8 cellular contexts compared by ENCODE assay signal in genomic region chr2:209423562-209424541, GRCh38. TPM values are rescaled to one million over a fixed set of nuclear protein-coding genes. Genes with fewer than 3 reads are reported as not detected.
DNase-seq lines count a peak whose midpoint lies in the region; TF ChIP-seq lines count a peak whose summit lies in the region.

TSS of gene MAP2 (plus strand) at chr2:209424047. CDS start at chr2:209653171, 229,124 bp downstream.

- no peaks in the 10 kb centered on the region for H3K27me3 Mint-ChIP-seq in neural crest cell (ENCODE audit: low read depth)

- H3K9me2 ChIP-seq in DOHH2 (replicated peaks; ENCODE audit: control insufficient read depth, low read length): no peaks in the 10 kb centered on the region

- TF ChIP-seq CTCF in DOHH2 (IDR thresholded peaks at IDR 0.05; ENCODE audit: low read depth, low read length, poor library complexity, severe bottlenecking) (peak; percentile 70), fibroblast of villous mesenchyme (IDR thresholded peaks at IDR 0.05; ENCODE audit: insufficient read depth, low read depth, low read length) (peak; percentile 55), neural crest cell (conservative IDR thresholded peaks at IDR 0.05) (peak; percentile 93)

- peak within 1 kb of the TSS; percentile 31 to 73 (median 68) for H3K9ac ChIP-seq in subcutaneous abdominal adipose tissue (ENCODE audit: low read length in 5 of 5)

- H3K9me3 ChIP-seq in DOHH2 (ENCODE audit: control insufficient read depth, insufficient read depth, low read length): no peaks in the 10 kb centered on the region
- no peaks in the 10 kb centered on the region for H3K9me3 ChIP-seq in subcutaneous abdominal adipose tissue (ENCODE audit: control insufficient read depth in 5 of 5, low read length in 5 of 5)

- H3K4me2 ChIP-seq in DOHH2 (ENCODE audit: low read length): peak within 1 kb of the TSS; percentile 81

- peaks cover 49% of the 10 kb centered on the region for H3K4me1 Mint-ChIP-seq in neural crest cell

- H3K79me2 ChIP-seq in DOHH2 (ENCODE audit: control insufficient read depth, low read length): peaks cover 19% of the 10 kb centered on the region

- H3K36me3 ChIP-seq in DOHH2 (ENCODE audit: control insufficient read depth, low read length): no peaks in the 10 kb centered on the region
- no peaks in the 10 kb centered on the region for H3K36me3 ChIP-seq in subcutaneous abdominal adipose tissue (ENCODE audit: control insufficient read depth in 5 of 5, insufficient read depth in 5 of 5, low read length in 5 of 5)

- H3K27me3 ChIP-seq in DOHH2 (ENCODE audit: control insufficient read depth, low read length): no peaks in the 10 kb centered on the region
- H3K27me3 ChIP-seq in subcutaneous abdominal adipose tissue (ENCODE audit: control insufficient read depth in 5 of 5, insufficient read depth in 4 of 5, low read length in 5 of 5): no peaks in the 10 kb centered on the region

- H3K4me3 Mint-ChIP-seq in neural crest cell: peak within 1 kb of the TSS; percentile 98

- H4K20me1 ChIP-seq in DOHH2 (ENCODE audit: control insufficient read depth, insufficient read depth, low read depth, low read length): no peaks in the 10 kb centered on the region

- peak; percentile 73 for DNase-seq in H4 (ENCODE audit: low spot score)
- peak; percentile 14 to 17 for DNase-seq in Kasumi-1 (lab: John Stamatoyannopoulos, UW)
- peak; percentile 88 for DNase-seq in RPMI8226
- peak; percentile 27 for DNase-seq in activated gamma-delta T cell treated with Interleukin-2 at 50 U/mL for 16 hours
- DNase-seq in fibroblast of villous mesenchyme (ENCODE audit: low read depth): peak; percentile 62
- peak; percentile 90 for DNase-seq in neural crest cell (ENCODE audit: low read depth, low spot score)

- H3K4me3 ChIP-seq in DOHH2 (ENCODE audit: low read length) (peak within 1 kb of the TSS; percentile 83), fibroblast of villous mesenchyme (ENCODE audit: low read depth, low read length) (peak within 1 kb of the TSS; percentile 66), subcutaneous abdominal adipose tissue (ENCODE audit: low read depth in 1 of 5, low read length in 5 of 5) (peak within 1 kb of the TSS; percentile 58 to 83 (median 76))

- no peak within 1 kb of the TSS for H3K27ac ChIP-seq in DOHH2 (ENCODE audit: low read depth, low read length)
- no peak within 1 kb of the TSS for H3K27ac ChIP-seq in subcutaneous abdominal adipose tissue (ENCODE audit: low read depth, low read length)

- peak within 1 kb of the TSS; percentile 83 for H3K27ac Mint-ChIP-seq in neural crest cell (ENCODE audit: unreplicated experiment)

- H3K9me3 Mint-ChIP-seq in neural crest cell: no peaks in the 10 kb centered on the region

- peaks cover 20% of the 10 kb centered on the region for H3K4me1 ChIP-seq in DOHH2 (ENCODE audit: control insufficient read depth, low read length)
- peaks cover 3 to 18% (median 17%) of the 10 kb centered on the region in 5 donors for H3K4me1 ChIP-seq in subcutaneous abdominal adipose tissue (ENCODE audit: control insufficient read depth in 5 of 5, insufficient read depth in 5 of 5, low read length in 5 of 5)

- H3F3A ChIP-seq in DOHH2 (ENCODE audit: control insufficient read depth, insufficient read depth): peaks cover 4% of the 10 kb centered on the region; the same call in 1 of the 2 replicates

- peaks cover 2% of the 10 kb centered on the region for H3K36me3 Mint-ChIP-seq in neural crest cell (ENCODE audit: low read depth)

RNA-seq across cellular contexts. Expression of gene MAP2, which starts in this region (rescaled TPM):
- 5.3 TPM in 2 replicates for total RNA-seq in H4 (2014; rRNA removed; shearing (Covaris generic))
- 2.3 and 37.1 TPM in 2 replicates for total RNA-seq in fibroblast of villous mesenchyme
- 119 and 123 TPM in 2 replicates for total RNA-seq in neural crest cell

Comparison
In these comparisons a context has a peak if more than half of its experiments do, and no peak if none do; other contexts are left out.
1. DNase-seq: peak in every context shown above with its lines; median percentile 90 in neural crest cell; 88 in RPMI8226; 73 in H4; 62 in fibroblast of villous mesenchyme; 27 in activated gamma-delta T cell treated with Interleukin-2 at 50 U/mL for 16 hours; 16 in Kasumi-1.